14 cellular contexts compared by ENCODE assay signal in genomic region chr10:70197235-70197952, GRCh38. TPM values are rescaled to one million over a fixed set of nuclear protein-coding genes. Genes with fewer than 3 reads are reported as not detected.
DNase-seq lines count a peak whose midpoint lies in the region; ATAC-seq and TF ChIP-seq lines count a peak whose summit lies in the region.
"Had no signal": no experiment of that assay in that cellular context is flagged by ENCODE, and none has a peak within 500 bp of the region (broad histone marks: within the 10 kb centered on the region; RNA-seq: fewer than 3 reads in every experiment).

No MANE protein-coding gene starts in this region.

- H3K4me3 ChIP-seq in mesenchymal stem cell (ENCODE audit: insufficient read depth in 1 of 2, low read depth in 1 of 2, low read length in 2 of 2) (no peak overlapping the region), suprapubic skin (no peak overlapping the region)
- H3K4me3 ChIP-seq: GM23248, Peyer's patch had no signal

- DNase-seq in activated naive CD4-positive, alpha-beta T cell treated with anti-CD3 and anti-CD28 coated beads, Interleukin-2, amount 10 ng/mL, durations not matched to agents 7 days and 5 days: peak; percentile 26
- no peak for DNase-seq in activated naive CD4-positive, alpha-beta T cell (lab: John Stamatoyannopoulos, UW)
- DNase-seq in activated naive CD8-positive, alpha-beta T cell treated with anti-CD3 and anti-CD28 coated beads, Interleukin-2, amount 50 U/mL, for 24 hours: no peak
- no peak for DNase-seq in mesenchymal stem cell
- no peak for DNase-seq in NCI-H1048 (lab: John Stamatoyannopoulos, UW)
- DNase-seq in suprapubic skin (ENCODE audit: low spot score in 2 of 2): no peak
- DNase-seq: activated CD4-positive, CD25-positive, alpha-beta regulatory T cell; GM23248; mammary epithelial cell; NCI-H1436 treated with DMSO at 0.1 percent for 48 hours; Peyer's patch; SW 1271 had no signal

- no peak overlapping the region for H3K4me2 ChIP-seq in mesenchymal stem cell (ENCODE audit: low read length, poor library complexity, severe bottlenecking)

- H3K27ac Mint-ChIP-seq in activated naive CD4-positive, alpha-beta T cell treated with anti-CD3 and anti-CD28 coated beads, Interleukin-2, amount 10 ng/mL, durations not matched to agents 7 days and 5 days: peak overlapping the region; percentile 7
- peak overlapping the region; percentile 36 for H3K27ac Mint-ChIP-seq in activated naive CD8-positive, alpha-beta T cell treated with anti-CD3 and anti-CD28 coated beads, Interleukin-2, amount 50 U/mL, for 24 hours

- no peak overlapping the region for H3K27ac ChIP-seq in mesenchymal stem cell (ENCODE audit: low read length, poor library complexity, severe bottlenecking)
- H3K27ac ChIP-seq in temporal lobe (ENCODE audit: low read depth, low read length): peak overlapping the region; percentile 15
- H3K27ac ChIP-seq in suprapubic skin: no peak overlapping the region
- H3K27ac ChIP-seq: GM23248, Peyer's patch had no signal

- H3K4me1 Mint-ChIP-seq in activated naive CD4-positive, alpha-beta T cell treated with anti-CD3 and anti-CD28 coated beads, Interleukin-2, amount 10 ng/mL, durations not matched to agents 7 days and 5 days: peaks cover 23% of the 10 kb centered on the region
- peaks cover 29% of the 10 kb centered on the region for H3K4me1 Mint-ChIP-seq in activated naive CD8-positive, alpha-beta T cell treated with anti-CD3 and anti-CD28 coated beads, Interleukin-2, amount 50 U/mL, for 24 hours

- peaks cover 38% of the 10 kb centered on the region for H3K36me3 Mint-ChIP-seq in activated naive CD4-positive, alpha-beta T cell treated with anti-CD3 and anti-CD28 coated beads, Interleukin-2, amount 10 ng/mL, durations not matched to agents 7 days and 5 days
- H3K36me3 Mint-ChIP-seq in activated naive CD8-positive, alpha-beta T cell treated with anti-CD3 and anti-CD28 coated beads, Interleukin-2, amount 50 U/mL, for 24 hours (ENCODE audit: low read depth): peaks cover 40% of the 10 kb centered on the region

- CTCF ChIA-PET in activated naive CD4-positive, alpha-beta T cell treated with anti-CD3 and anti-CD28 coated beads, Interleukin-2, amount 10 ng/mL, durations not matched to agents 7 days and 5 days (lab: Charles Lee): interaction anchor here (1.0 to 2.8 kb wide), 3 partner anchors 24 to 167 kb away, joined by 3 to 9 read pairs (median 5); no protein-coding TSS in a partner anchor

- H3K23ac ChIP-seq in mesenchymal stem cell (ENCODE audit: low read length in 2 of 2): no peak overlapping the region

- no peak overlapping the region for H2AFZ ChIP-seq in mesenchymal stem cell (ENCODE audit: low read depth, low read length)
- H2AFZ ChIP-seq: GM23248 had no signal

- no peaks in the 10 kb centered on the region for H3K27me3 Mint-ChIP-seq in activated naive CD4-positive, alpha-beta T cell treated with anti-CD3 and anti-CD28 coated beads, Interleukin-2, amount 10 ng/mL, durations not matched to agents 7 days and 5 days
- no peaks in the 10 kb centered on the region for H3K27me3 Mint-ChIP-seq in activated naive CD8-positive, alpha-beta T cell treated with anti-CD3 and anti-CD28 coated beads, Interleukin-2, amount 50 U/mL, for 24 hours

- H3K18ac ChIP-seq in mesenchymal stem cell (ENCODE audit: low read depth in 1 of 2, low read length in 2 of 2): no peak overlapping the region

- no peak for TF ChIP-seq CTCF in suprapubic skin (IDR thresholded peaks at IDR 0.05)

- no peak overlapping the region for H2BK120ac ChIP-seq in mesenchymal stem cell (ENCODE audit: low read depth, low read length)

- no peak overlapping the region for H2AK5ac ChIP-seq in mesenchymal stem cell (ENCODE audit: low read length, severe bottlenecking)

- TF ChIP-seq EP300 in suprapubic skin (IDR thresholded peaks at IDR 0.05): no peak

- H3K14ac ChIP-seq in mesenchymal stem cell (ENCODE audit: low read length in 2 of 2): no peak overlapping the region

- H3K79me1 ChIP-seq in mesenchymal stem cell (replicated peaks; ENCODE audit: low read length, poor library complexity, severe bottlenecking): peaks cover 5% of the 10 kb centered on the region

- ATAC-seq in activated naive CD8-positive, alpha-beta T cell treated with anti-CD3 and anti-CD28 coated beads, Interleukin-2, amount 50 U/mL, for 24 hours: peak; percentile 53
- no peak for ATAC-seq in HG02973 (IDR thresholded peaks at IDR 0.05; ENCODE audit: unreplicated experiment)

- H3K9ac ChIP-seq in mesenchymal stem cell (ENCODE audit: low read length): peak overlapping the region; percentile 37
- H3K9ac ChIP-seq: GM23248 had no signal

- TF ChIP-seq POLR2A in suprapubic skin (IDR thresholded peaks at IDR 0.05): no peak

- H3K4ac ChIP-seq in mesenchymal stem cell (ENCODE audit: low read depth in 1 of 2, low read length in 2 of 2): no peak overlapping the region

- no peak overlapping the region for H4K91ac ChIP-seq in mesenchymal stem cell (ENCODE audit: low read length)

- H3K9me3 ChIP-seq in mesenchymal stem cell (ENCODE audit: control insufficient read depth, low read length): peaks cover 17% of the 10 kb centered on the region
- no peaks in the 10 kb centered on the region for H3K9me3 ChIP-seq in suprapubic skin
- H3K9me3 ChIP-seq: Peyer's patch had no signal

- H4K8ac ChIP-seq in mesenchymal stem cell (ENCODE audit: low read length): no peak overlapping the region

- H3K27me3 ChIP-seq in mesenchymal stem cell (ENCODE audit: control insufficient read depth in 1 of 2, insufficient read depth in 1 of 2, low read length in 2 of 2) (no peaks in the 10 kb centered on the region), suprapubic skin (no peaks in the 10 kb centered on the region)
- H3K27me3 ChIP-seq: Peyer's patch had no signal

- no peak overlapping the region for H2BK15ac ChIP-seq in mesenchymal stem cell (ENCODE audit: low read depth, poor library complexity, severe bottlenecking)

- H2BK5ac ChIP-seq in mesenchymal stem cell (ENCODE audit: low read depth, low read length, poor library complexity, severe bottlenecking): no peak overlapping the region

- no peak overlapping the region for H3K4me3 Mint-ChIP-seq in activated naive CD4-positive, alpha-beta T cell treated with anti-CD3 and anti-CD28 coated beads, Interleukin-2, amount 10 ng/mL, durations not matched to agents 7 days and 5 days
- H3K4me3 Mint-ChIP-seq in activated naive CD8-positive, alpha-beta T cell treated with anti-CD3 and anti-CD28 coated beads, Interleukin-2, amount 50 U/mL, for 24 hours: no peak overlapping the region

- H3K36me3 ChIP-seq in mesenchymal stem cell (ENCODE audit: control insufficient read depth in 1 of 2, insufficient read depth in 2 of 2, low read depth in 1 of 2, low read length in 2 of 2) (peaks cover 27 to 41% of the 10 kb centered on the region in 2 experiments), suprapubic skin (peaks cover 34% of the 10 kb centered on the region)

- no peaks in the 10 kb centered on the region for H3K9me3 Mint-ChIP-seq in activated naive CD4-positive, alpha-beta T cell treated with anti-CD3 and anti-CD28 coated beads, Interleukin-2, amount 10 ng/mL, durations not matched to agents 7 days and 5 days
- no peaks in the 10 kb centered on the region for H3K9me3 Mint-ChIP-seq in activated naive CD8-positive, alpha-beta T cell treated with anti-CD3 and anti-CD28 coated beads, Interleukin-2, amount 50 U/mL, for 24 hours

- no peak overlapping the region for H2BK12ac ChIP-seq in mesenchymal stem cell (ENCODE audit: low read length in 2 of 2)

- H3K4me1 ChIP-seq in mesenchymal stem cell (ENCODE audit: control insufficient read depth, insufficient read depth, low read depth, low read length) (peaks cover 2% of the 10 kb centered on the region), suprapubic skin (peaks cover 19% of the 10 kb centered on the region)
- H3K4me1 ChIP-seq: Peyer's patch had no signal

- 96% methylated on average over 7 of the region's 7 CpGs for WGBS in mesenchymal stem cell
- 85% methylated on average over 6 of the region's 7 CpGs for WGBS in suprapubic skin

RNA-seq across cellular contexts. Expression of gene SAR1A, which starts 27.1 kb away (rescaled TPM):
- polyA plus RNA-seq in mesenchymal stem cell (2013, experiment 1 of 2): 103 TPM
- polyA plus RNA-seq in mesenchymal stem cell (2013, experiment 2 of 2): 104 TPM
- total RNA-seq in temporal lobe (109 TPM), suprapubic skin (10 to 100 TPM; 48.2 to 66.7 (median 49.5) TPM)

RNA-seq across cellular contexts. Expression of gene PPA1, which starts 35.8 kb away (rescaled TPM):
- polyA plus RNA-seq in mesenchymal stem cell (2013, experiment 1 of 2): 144 TPM
- polyA plus RNA-seq in mesenchymal stem cell (2013, experiment 2 of 2): 153 TPM
- total RNA-seq in temporal lobe: 213 TPM
- total RNA-seq in suprapubic skin: 100 to 1,000 TPM in 3 of 4 donors, 10 to 100 TPM in 1; 61.5 to 137 (median 118) TPM

RNA-seq across cellular contexts. Expression of gene TYSND1, which starts 50.9 kb away (rescaled TPM):
- 4.0 TPM for polyA plus RNA-seq in mesenchymal stem cell (2013, experiment 1 of 2)
- 4.1 TPM for polyA plus RNA-seq in mesenchymal stem cell (2013, experiment 2 of 2)
- total RNA-seq in temporal lobe (5.2 TPM), suprapubic skin (10 to 100 TPM; 32.7 to 42.5 (median 35.2) TPM)
